In genomic region chr6:2491137-2491536, GRCh38 we compare ENCODE assay signal across 2 cellular contexts.
TF ChIP-seq lines count a peak whose summit lies in the region.

No MANE protein-coding gene starts in this region.

TF ChIP-seq in HepG2, 621 proteins besides CTCF, POLR2A, EP300 and RAD21:
- TF ChIP-seq FLYWCH1 (CRISPR knock-in tag; IDR thresholded peaks at IDR 0.05) (no peak), ZNF777 (CRISPR knock-in tag; IDR thresholded peaks at IDR 0.05) (no peak)
- TF ChIP-seq, protein P1, sequence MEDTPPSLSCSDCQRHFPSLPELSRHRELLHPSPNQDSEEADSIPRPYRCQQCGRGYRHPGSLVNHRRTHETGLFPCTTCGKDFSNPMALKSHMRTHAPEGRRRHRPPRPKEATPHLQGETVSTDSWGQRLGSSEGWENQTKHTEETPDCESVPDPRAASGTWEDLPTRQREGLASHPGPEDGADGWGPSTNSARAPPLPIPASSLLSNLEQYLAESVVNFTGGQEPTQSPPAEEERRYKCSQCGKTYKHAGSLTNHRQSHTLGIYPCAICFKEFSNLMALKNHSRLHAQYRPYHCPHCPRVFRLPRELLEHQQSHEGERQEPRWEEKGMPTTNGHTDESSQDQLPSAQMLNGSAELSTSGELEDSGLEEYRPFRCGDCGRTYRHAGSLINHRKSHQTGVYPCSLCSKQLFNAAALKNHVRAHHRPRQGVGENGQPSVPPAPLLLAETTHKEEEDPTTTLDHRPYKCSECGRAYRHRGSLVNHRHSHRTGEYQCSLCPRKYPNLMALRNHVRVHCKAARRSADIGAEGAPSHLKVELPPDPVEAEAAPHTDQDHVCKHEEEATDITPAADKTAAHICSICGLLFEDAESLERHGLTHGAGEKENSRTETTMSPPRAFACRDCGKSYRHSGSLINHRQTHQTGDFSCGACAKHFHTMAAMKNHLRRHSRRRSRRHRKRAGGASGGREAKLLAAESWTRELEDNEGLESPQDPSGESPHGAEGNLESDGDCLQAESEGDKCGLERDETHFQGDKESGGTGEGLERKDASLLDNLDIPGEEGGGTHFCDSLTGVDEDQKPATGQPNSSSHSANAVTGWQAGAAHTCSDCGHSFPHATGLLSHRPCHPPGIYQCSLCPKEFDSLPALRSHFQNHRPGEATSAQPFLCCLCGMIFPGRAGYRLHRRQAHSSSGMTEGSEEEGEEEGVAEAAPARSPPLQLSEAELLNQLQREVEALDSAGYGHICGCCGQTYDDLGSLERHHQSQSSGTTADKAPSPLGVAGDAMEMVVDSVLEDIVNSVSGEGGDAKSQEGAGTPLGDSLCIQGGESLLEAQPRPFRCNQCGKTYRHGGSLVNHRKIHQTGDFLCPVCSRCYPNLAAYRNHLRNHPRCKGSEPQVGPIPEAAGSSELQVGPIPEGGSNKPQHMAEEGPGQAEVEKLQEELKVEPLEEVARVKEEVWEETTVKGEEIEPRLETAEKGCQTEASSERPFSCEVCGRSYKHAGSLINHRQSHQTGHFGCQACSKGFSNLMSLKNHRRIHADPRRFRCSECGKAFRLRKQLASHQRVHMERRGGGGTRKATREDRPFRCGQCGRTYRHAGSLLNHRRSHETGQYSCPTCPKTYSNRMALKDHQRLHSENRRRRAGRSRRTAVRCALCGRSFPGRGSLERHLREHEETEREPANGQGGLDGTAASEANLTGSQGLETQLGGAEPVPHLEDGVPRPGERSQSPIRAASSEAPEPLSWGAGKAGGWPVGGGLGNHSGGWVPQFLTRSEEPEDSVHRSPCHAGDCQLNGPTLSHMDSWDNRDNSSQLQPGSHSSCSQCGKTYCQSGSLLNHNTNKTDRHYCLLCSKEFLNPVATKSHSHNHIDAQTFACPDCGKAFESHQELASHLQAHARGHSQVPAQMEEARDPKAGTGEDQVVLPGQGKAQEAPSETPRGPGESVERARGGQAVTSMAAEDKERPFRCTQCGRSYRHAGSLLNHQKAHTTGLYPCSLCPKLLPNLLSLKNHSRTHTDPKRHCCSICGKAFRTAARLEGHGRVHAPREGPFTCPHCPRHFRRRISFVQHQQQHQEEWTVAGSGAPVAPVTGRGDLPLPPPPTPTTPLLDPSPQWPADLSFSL (CRISPR knock-in tag; IDR thresholded peaks at IDR 0.05) = peak; percentile 88

TF ChIP-seq in H1, 55 proteins besides CTCF, POLR2A, EP300 and RAD21:
- TF ChIP-seq CREB1 (IDR thresholded peaks at IDR 0.05) (no peak), SP2 (IDR thresholded peaks at IDR 0.05; ENCODE audit: low read length) (no peak), TAF1 (IDR thresholded peaks at IDR 0.05; ENCODE audit: low read depth, low read length) (no peak), TAF7 (optimal IDR thresholded peaks at IDR 0.05; ENCODE audit: borderline replicate concordance, low read depth, low read length) (no peak), BCL11A (IDR thresholded peaks at IDR 0.05; ENCODE audit: low read depth in 2 of 2, low read length in 2 of 2) (no peak), BACH1 (IDR thresholded peaks at IDR 0.05; ENCODE audit: low read length) (no peak), JUND (IDR thresholded peaks at IDR 0.05; ENCODE audit: low read length) (no peak), CEBPB (IDR thresholded peaks at IDR 0.05; ENCODE audit: low read depth, low read length) (no peak), RFX5 (IDR thresholded peaks at IDR 0.05; ENCODE audit: borderline replicate concordance, low read depth, low read length) (no peak), RXRA (IDR thresholded peaks at IDR 0.05; ENCODE audit: insufficient read depth, low read depth, low read length) (no peak)
